In the genomic region with DNA sequence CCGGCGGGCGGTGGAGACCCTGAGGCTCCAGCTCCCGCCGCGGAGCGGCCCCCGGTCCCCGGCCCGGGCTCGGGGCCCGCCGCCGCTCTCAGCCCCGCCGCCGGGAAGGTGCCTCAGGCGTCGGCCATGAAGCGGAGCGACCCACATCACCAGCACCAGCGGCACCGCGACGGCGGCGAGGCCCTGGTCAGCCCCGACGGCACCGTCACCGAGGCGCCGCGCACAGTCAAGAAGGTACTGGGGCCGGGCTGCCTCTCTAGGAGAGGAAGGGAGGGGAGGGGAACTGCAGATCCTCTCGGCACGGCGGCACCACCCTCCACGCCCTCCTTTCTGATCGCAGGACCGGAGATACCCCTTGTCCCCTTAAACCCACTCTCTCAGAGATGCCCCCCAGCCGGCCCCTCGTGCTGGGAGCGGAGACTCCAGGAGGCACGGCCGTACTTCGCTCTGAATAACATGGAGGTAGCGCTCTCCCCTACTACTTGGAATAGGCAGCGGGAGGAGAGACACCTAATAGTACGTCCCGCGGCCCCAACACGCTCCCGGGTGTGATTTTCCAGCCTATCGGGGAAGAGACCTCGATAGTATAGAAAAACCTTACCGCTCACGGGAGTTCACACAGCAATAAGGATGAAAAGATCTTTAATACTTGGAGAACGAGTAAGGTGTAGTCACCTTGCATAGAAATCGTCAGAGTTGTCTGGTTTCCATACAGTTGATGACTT, we compare ENCODE assay signal across 1 cellular context.
TF ChIP-seq lines count a peak whose summit lies in the region.

No MANE protein-coding gene starts in this region.

TF ChIP-seq in IMR-90, 13 proteins besides CTCF, POLR2A, EP300 and RAD21 (continued from another document):
- TF ChIP-seq SMC3 (IDR thresholded peaks at IDR 0.05; ENCODE audit: low read depth, low read length) (no peak), RCOR1 (IDR thresholded peaks at IDR 0.05; ENCODE audit: insufficient replicate concordance, low read length) (no peak), MAZ (IDR thresholded peaks at IDR 0.05; ENCODE audit: borderline replicate concordance, low read depth, low read length) (0 out of 2 replicates have a peak, but pooled peaks have one; percentile 19), BHLHE40 (IDR thresholded peaks at IDR 0.05; ENCODE audit: low read depth, low read length) (no peak), FOS (IDR thresholded peaks at IDR 0.05; ENCODE audit: low read depth, low read length) (no peak)
